1 cellular context compared by ENCODE assay signal in genomic region chr11:63985812-63986155, GRCh38.
A peak's percentile ranks its signal among the peaks of the same experiment; 100 is the strongest.
TF ChIP-seq lines count a peak whose summit lies in the region.

No MANE protein-coding gene starts in this region.

TF ChIP-seq in IMR-90, 13 proteins besides CTCF, POLR2A, EP300 and RAD21:
- TF ChIP-seq NFE2L2 (IDR thresholded peaks at IDR 0.05; ENCODE audit: low read depth, low read length) (no peak), MXI1 (IDR thresholded peaks at IDR 0.05; ENCODE audit: borderline replicate concordance, low read depth, low read length) (no peak), RCOR1 (IDR thresholded peaks at IDR 0.05; ENCODE audit: insufficient replicate concordance, low read length) (peak; percentile 43), MAFK (IDR thresholded peaks at IDR 0.05; ENCODE audit: low read depth, low read length) (no peak), CHD1 (IDR thresholded peaks at IDR 0.05; ENCODE audit: low read depth, low read length) (no peak), USF2 (IDR thresholded peaks at IDR 0.05; ENCODE audit: low read depth, low read length) (no peak)
